Comparison of ENCODE assay signal across 15 cellular contexts in genomic region chr17:50362661-50363060, GRCh38. TPM values are rescaled to one million over a fixed set of nuclear protein-coding genes. Genes with fewer than 3 reads are reported as not detected.
DNase-seq lines count a peak whose midpoint lies in the region; TF ChIP-seq lines count a peak whose summit lies in the region.
"Had no signal": no experiment of that assay in that cellular context is flagged by ENCODE, and none has a peak within 500 bp of the region (broad histone marks: within the 10 kb centered on the region; RNA-seq: fewer than 3 reads in every experiment).

No MANE protein-coding gene starts in this region.

- peaks cover 14% of the 10 kb centered on the region for H3K36me3 Mint-ChIP-seq in activated naive CD4-positive, alpha-beta T cell treated with anti-CD3 and anti-CD28 coated beads, Interleukin-2, amount 10 ng/mL, durations not matched to agents 7 days and 5 days
- H3K36me3 Mint-ChIP-seq in brain, result peaks cover 8% of the 10 kb centered on the region
- peaks cover 2% of the 10 kb centered on the region for H3K36me3 Mint-ChIP-seq in activated naive CD8-positive, alpha-beta T cell treated with anti-CD3 and anti-CD28 coated beads for 36 hours
- H3K36me3 Mint-ChIP-seq: activated naive CD8-positive, alpha-beta T cell had no signal

- intact Hi-C loops in stomach (cut with DNase I; ENCODE audit: low total_unique reads), result loop anchor here (10.0 kb wide), 1 partner anchor 112 kb away; the partner anchor contains the start of gene RSAD1

- H3K4me3 Mint-ChIP-seq in activated naive CD4-positive, alpha-beta T cell treated with anti-CD3 and anti-CD28 coated beads, Interleukin-2, amount 10 ng/mL, durations not matched to agents 7 days and 5 days, result no peak overlapping the region
- no peak overlapping the region for H3K4me3 Mint-ChIP-seq in brain
- H3K4me3 Mint-ChIP-seq in activated naive CD8-positive, alpha-beta T cell treated with anti-CD3 and anti-CD28 coated beads for 36 hours, result no peak overlapping the region
- H3K4me3 Mint-ChIP-seq: stimulated activated effector memory CD8-positive, alpha-beta T cell treated with anti-CD3 and anti-CD28 coated beads, Interleukin-12 subunit alpha, Interleukin-12 subunit beta, amount 100 ng/mL, for 72 hours had no signal

- TF ChIP-seq EP300 in stomach (IDR thresholded peaks at IDR 0.05), result no peak

- 0 out of 2 replicates have a peak, but pooled peaks cover 5% of the 10 kb centered on the region for H3K4me1 ChIP-seq in HEK293 (ENCODE audit: control insufficient read depth, insufficient read depth, low read length)
- peaks cover 28 to 60% (median 44%) of the 10 kb centered on the region in 4 donors for H3K4me1 ChIP-seq in stomach
- H3K4me1 ChIP-seq in HAP-1, result no peaks in the 10 kb centered on the region

- H3K27ac ChIP-seq in HEK293 (ENCODE audit: extremely low read depth, low read depth, low read length), result no peak overlapping the region
- H3K27ac ChIP-seq in stomach, result peak overlapping the region in 4 of 5 donors; percentile 59 to 73 (median 62)
- H3K27ac ChIP-seq: thoracic aorta had no signal

- H3K27ac Mint-ChIP-seq in activated naive CD4-positive, alpha-beta T cell treated with anti-CD3 and anti-CD28 coated beads, Interleukin-2, amount 10 ng/mL, durations not matched to agents 7 days and 5 days, result peak overlapping the region; percentile 49
- H3K27ac Mint-ChIP-seq in brain, result peak overlapping the region in 4 of 5 experiments; percentile 28 to 96 (median 88)
- no peak overlapping the region for H3K27ac Mint-ChIP-seq in activated naive CD8-positive, alpha-beta T cell treated with anti-CD3 and anti-CD28 coated beads for 36 hours

- H3K36me3 ChIP-seq in HEK293 (ENCODE audit: control insufficient read depth in 2 of 2, insufficient read depth in 1 of 2, low read length in 2 of 2) (peaks cover 13 to 79% of the 10 kb centered on the region in 2 experiments; a peak in 2 of 3 replicates), stomach (peaks cover 38 to 70% (median 65%) of the 10 kb centered on the region in 4 donors), HAP-1 (replicated peaks) (peaks cover 39% of the 10 kb centered on the region)

- no peak for DNase-seq in activated naive CD4-positive, alpha-beta T cell treated with anti-CD3 and anti-CD28 coated beads, Interleukin-2, amount 10 ng/mL, durations not matched to agents 7 days and 5 days
- DNase-seq in activated naive CD4-positive, alpha-beta T cell (lab: John Stamatoyannopoulos, UW), result no peak
- DNase-seq in stomach (no peak), hepatic stellate cell (ENCODE audit: low spot score) (no peak), HAP-1 (ENCODE audit: low spot score in 2 of 2) (no peak)
- no peak for DNase-seq in activated naive CD8-positive, alpha-beta T cell treated with anti-CD3 and anti-CD28 coated beads for 36 hours
- DNase-seq: DMS79, NCI-H2029 treated with DMSO at 0.1 percent for 48 hours had no signal

- peaks cover 7% of the 10 kb centered on the region for H3K4me1 Mint-ChIP-seq in activated naive CD4-positive, alpha-beta T cell treated with anti-CD3 and anti-CD28 coated beads, Interleukin-2, amount 10 ng/mL, durations not matched to agents 7 days and 5 days
- H3K4me1 Mint-ChIP-seq in brain, result peaks cover 41% of the 10 kb centered on the region
- peaks cover 14% of the 10 kb centered on the region for H3K4me1 Mint-ChIP-seq in activated naive CD8-positive, alpha-beta T cell treated with anti-CD3 and anti-CD28 coated beads for 36 hours

- H3K9me3 ChIP-seq in HEK293 (ENCODE audit: control insufficient read depth, insufficient read depth, low read depth, low read length) (no peaks in the 10 kb centered on the region), stomach (no peaks in the 10 kb centered on the region), HAP-1 (no peaks in the 10 kb centered on the region)
- H3K9me3 ChIP-seq: thoracic aorta had no signal

- no peaks in the 10 kb centered on the region for H3K27me3 Mint-ChIP-seq in activated naive CD4-positive, alpha-beta T cell treated with anti-CD3 and anti-CD28 coated beads, Interleukin-2, amount 10 ng/mL, durations not matched to agents 7 days and 5 days
- H3K27me3 Mint-ChIP-seq in brain, result no peaks in the 10 kb centered on the region
- no peaks in the 10 kb centered on the region for H3K27me3 Mint-ChIP-seq in activated naive CD8-positive, alpha-beta T cell treated with anti-CD3 and anti-CD28 coated beads for 36 hours
- H3K27me3 Mint-ChIP-seq: activated naive CD8-positive, alpha-beta T cell had no signal

- H3K27me3 ChIP-seq in stomach, result no peaks in the 10 kb centered on the region
- no peaks in the 10 kb centered on the region for H3K27me3 ChIP-seq in HAP-1 (ENCODE audit: low read depth)
- H3K27me3 ChIP-seq: hepatocyte had no signal

- in situ Hi-C loops in HAP-1 (cut with MboI; ENCODE audit: low sequenced_read_pairs), result no loop called here

- H3K9me3 Mint-ChIP-seq in activated naive CD4-positive, alpha-beta T cell treated with anti-CD3 and anti-CD28 coated beads, Interleukin-2, amount 10 ng/mL, durations not matched to agents 7 days and 5 days, result no peaks in the 10 kb centered on the region
- peaks cover 0 to 2% (median 0%) of the 10 kb centered on the region in 5 experiments for H3K9me3 Mint-ChIP-seq in brain
- H3K9me3 Mint-ChIP-seq in activated naive CD8-positive, alpha-beta T cell treated with anti-CD3 and anti-CD28 coated beads for 36 hours, result no peaks in the 10 kb centered on the region
- H3K9me3 Mint-ChIP-seq: activated T-cell treated with anti-CD3 and anti-CD28 coated beads, Interleukin-2, amount 50 U/mL, for 72 hours; stimulated activated effector memory CD8-positive, alpha-beta T cell treated with anti-CD3 and anti-CD28 coated beads, Interleukin-12 subunit alpha, Interleukin-12 subunit beta, amount 100 ng/mL, for 72 hours had no signal

- CTCF ChIA-PET in activated naive CD4-positive, alpha-beta T cell treated with anti-CD3 and anti-CD28 coated beads, Interleukin-2, amount 10 ng/mL, durations not matched to agents 7 days and 5 days (lab: Charles Lee), result interaction anchor here (0.7 to 2.8 kb wide), 21 partner anchors 8 to 193 kb away, joined by 3 to 32 read pairs (median 6); partner anchors contain the start of genes EME1, LRRC59, MRPL27 and XYLT2
- CTCF ChIA-PET in HEK293 (lab: Yijun Ruan, JAX), result interaction anchor here (0.6 to 5.5 kb wide), 38 partner anchors 8 to 445 kb away, joined by 3 to 54 read pairs (median 6); partner anchors contain the start of genes EME1, LRRC59, MRPL27 and RSAD1

- 60 to 76% (median 62%) methylated on average over 7 of the region's 7 CpGs for WGBS in stomach, 5 donors

- H3K4me3 ChIP-seq in HEK293 (ENCODE audit: low read depth, low read length), result no peak overlapping the region
- no peak overlapping the region for H3K4me3 ChIP-seq in stomach
- no peak overlapping the region for H3K4me3 ChIP-seq in HAP-1
- H3K4me3 ChIP-seq: hepatocyte, thoracic aorta had no signal

- POLR2A ChIA-PET in HEK293 (lab: Yijun Ruan, JAX), result interaction anchor here (0.9 to 2.7 kb wide), 10 partner anchors 9 to 309 kb away, joined by 3 to 15 read pairs (median 8); partner anchors contain the start of genes EME1, LRRC59, MRPL27 and RSAD1

- TF ChIP-seq CTCF in HEK293 (tag by site-specific recombination; IDR thresholded peaks at IDR 0.05) (no peak), brain (conservative IDR thresholded peaks at IDR 0.05) (no peak), stomach (IDR thresholded peaks at IDR 0.05) (no peak)

- no peak for TF ChIP-seq POLR2A in stomach (IDR thresholded peaks at IDR 0.05)

TF ChIP-seq in HEK293, 187 proteins besides CTCF, POLR2A, EP300 and RAD21 (continues in another document):
- no peak for TF ChIP-seq SP3 (tag by site-specific recombination; IDR thresholded peaks at IDR 0.05)
- TF ChIP-seq ZNF324 (tag by site-specific recombination; IDR thresholded peaks at IDR 0.05), result no peak
- peak; percentile 46; the same call in 1 of the 2 replicates for TF ChIP-seq ZNF138 (tag by site-specific recombination; IDR thresholded peaks at IDR 0.05; ENCODE audit: borderline replicate concordance)

RNA-seq across cellular contexts. Expression of gene MRPL27, which starts 10.3 kb away (rescaled TPM):
- 81.3 TPM for polyA plus RNA-seq in brain (ENCODE audit: insufficient read depth, low read depth, low replicate concordance)
- total RNA-seq in stomach, result 10 to 100 TPM; 25.0 to 67.7 (median 44.4) TPM
- 100 to 1,000 TPM; 175 to 258 (median 219) TPM for polyA plus RNA-seq in stomach
- 10 to 100 TPM; 72.1 to 75.1 TPM for total RNA-seq in activated naive CD8-positive, alpha-beta T cell treated with anti-CD3 and anti-CD28 coated beads for 36 hours

RNA-seq across cellular contexts. Expression of gene EME1, which starts 10.4 kb away (rescaled TPM):
- polyA plus RNA-seq in brain (ENCODE audit: insufficient read depth, low read depth, low replicate concordance) (6.0 TPM), stomach (1 to 10 TPM in 2 of 3 donors, not detected in 1; 1.2 to 2.0 TPM)
- 10 to 100 TPM in 1 of 5 donors, 1 to 10 TPM in 2, under 1 TPM in 1, not detected in 1; 0.87 to 15.8 (median 3.7) TPM for total RNA-seq in stomach
- total RNA-seq in activated naive CD8-positive, alpha-beta T cell treated with anti-CD3 and anti-CD28 coated beads for 36 hours, result 10 to 100 TPM; 34.0 to 34.4 TPM

RNA-seq across cellular contexts. Expression of gene XYLT2, which starts 16.7 kb away (rescaled TPM):
- 5.6 TPM for polyA plus RNA-seq in brain (ENCODE audit: insufficient read depth, low read depth, low replicate concordance)
- total RNA-seq in stomach, result 100 to 1,000 TPM in 3 of 5 donors, 10 to 100 TPM in 2; 52.7 to 166 (median 121) TPM
- 100 to 1,000 TPM in 1 of 3 donors, 10 to 100 TPM in 2; 57.4 to 134 (median 72.5) TPM for polyA plus RNA-seq in stomach
- 10 to 100 TPM; 17.7 to 19.6 TPM for total RNA-seq in activated naive CD8-positive, alpha-beta T cell treated with anti-CD3 and anti-CD28 coated beads for 36 hours

RNA-seq across cellular contexts. Expression of gene LRRC59, which starts 34.7 kb away (rescaled TPM):
- polyA plus RNA-seq in brain (ENCODE audit: insufficient read depth, low read depth, low replicate concordance), result 78.7 TPM
- 100 to 1,000 TPM in 2 of 5 donors, 10 to 100 TPM in 3; 40.8 to 117 (median 77.1) TPM for total RNA-seq in stomach
- polyA plus RNA-seq in stomach, result 10 to 100 TPM; 32.2 to 76.7 (median 75.3) TPM
- 100 to 1,000 TPM; 110 to 112 TPM for total RNA-seq in activated naive CD8-positive, alpha-beta T cell treated with anti-CD3 and anti-CD28 coated beads for 36 hours
